In the genomic region with DNA sequence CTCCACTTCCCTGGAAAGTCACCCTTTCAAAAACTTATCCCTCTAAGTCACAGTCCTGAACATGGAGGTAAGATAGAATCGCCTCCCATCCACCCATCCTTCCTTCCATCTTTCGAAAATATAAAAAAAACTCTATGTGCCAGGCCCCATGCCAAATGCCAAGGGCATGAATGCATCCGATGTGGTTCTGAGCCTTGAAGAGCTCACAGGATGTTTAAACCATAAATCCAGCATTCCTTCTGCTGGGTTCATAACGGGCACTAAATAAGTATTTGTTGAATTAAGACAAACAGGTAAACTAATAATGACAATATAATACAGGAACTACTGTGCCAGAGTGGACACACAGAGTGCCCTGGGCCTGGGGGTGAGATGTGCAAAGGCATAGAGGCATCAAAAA, we compare ENCODE assay signal across 19 cellular contexts.
A peak's percentile ranks its signal among the peaks of the same experiment; 100 is the strongest.
DNase-seq lines count a peak whose midpoint lies in the region; ATAC-seq lines count a peak whose summit lies in the region.
"Had no signal": no experiment of that assay in that cellular context is flagged by ENCODE, and none has a peak within 500 bp of the region (broad histone marks: within the 10 kb centered on the region; RNA-seq: fewer than 3 reads in every experiment).

No MANE protein-coding gene starts in this region.

- DNase-seq in ELR (ENCODE audit: low read depth) (peak; percentile 87), RPMI7951 (ENCODE audit: low read depth) (peak; percentile 54), epidermal melanocyte (ENCODE audit: insufficient read length, low spot score) (peak; percentile 36), renal cortical epithelial cell (ENCODE audit: low read depth) (peak; percentile 58), sciatic nerve (ENCODE audit: low spot score) (no peak)
- DNase-seq: activated CD4-positive, alpha-beta T cell treated with anti-CD3 and anti-CD28 coated beads for 1 hour; amygdala; CD4-positive, alpha-beta T cell; heart right ventricle; left lung; naive thymus-derived CD8-positive, alpha-beta T cell; NCI-H2171 treated with DMSO at 0.1 percent for 48 hours; stimulated activated CD4-positive, alpha-beta T cell treated with anti-CD3 and anti-CD28 coated beads, Interleukin-4, amount 100 ng/mL, for 24 hours; stimulated activated naive CD4-positive, alpha-beta T cell treated with Interleukin-2 at 50 U/mL for 16 hours; T-cell had no signal

- intact Hi-C loops in sciatic nerve (cut with DNase I) = no loop called here

- ATAC-seq in sciatic nerve = no peak
- ATAC-seq in HG02884 (IDR thresholded peaks at IDR 0.05; ENCODE audit: unreplicated experiment) = no peak
- no peak for ATAC-seq in GM18868 (IDR thresholded peaks at IDR 0.05; ENCODE audit: unreplicated experiment)
- ATAC-seq in GM18907 (IDR thresholded peaks at IDR 0.05; ENCODE audit: unreplicated experiment) = no peak
- ATAC-seq: HCT116; heart right ventricle; left lung; naive thymus-derived CD8-positive, alpha-beta T cell; T-cell had no signal
